29 cellular contexts compared by ENCODE assay signal in genomic region chr3:184796954-184797353, GRCh38.
"Had no signal": no experiment of that assay in that cellular context is flagged by ENCODE, and none has a peak within 500 bp of the region (broad histone marks: within the 10 kb centered on the region; RNA-seq: fewer than 3 reads in every experiment).

No MANE protein-coding gene starts in this region.

- H3K9me3 Mint-ChIP-seq: activated naive CD4-positive, alpha-beta T cell treated with anti-CD3 and anti-CD28 coated beads, Interleukin-2, amount 50 U/mL, for 72 hours; activated naive CD8-positive, alpha-beta T cell treated with anti-CD3 and anti-CD28 coated beads, Interleukin-2, amount 50 U/mL, for 24 hours; activated T-cell treated with anti-CD3 and anti-CD28 coated beads, Interleukin-2, amount 50 U/mL, for 4 hours; T-helper 1 cell treated with Interleukin-12 subunit alpha and Interleukin-12 subunit beta and Interleukin-4 antibody, amounts not matched to agents 30 μg/mL and 1 μg/mL, for 36 hours; WTC11 had no signal

- H3K27me3 ChIP-seq: ascending aorta, body of pancreas, MG63, Peyer's patch had no signal

- FAIRE-seq: bronchial epithelial cell had no signal

- H3K4me1 ChIP-seq: ascending aorta, Peyer's patch had no signal

- H3K4me3 Mint-ChIP-seq: activated naive CD8-positive, alpha-beta T cell treated with anti-CD3 and anti-CD28 coated beads, Interleukin-2, amount 50 U/mL, for 24 hours; activated T-cell treated with anti-CD3 and anti-CD28 coated beads, Interleukin-2, amount 50 U/mL, for 4 hours; T-helper 1 cell treated with Interleukin-12 subunit alpha and Interleukin-12 subunit beta and Interleukin-4 antibody, amounts not matched to agents 30 μg/mL and 1 μg/mL, for 36 hours; WTC11 had no signal

- H3K4me1 Mint-ChIP-seq: activated naive CD8-positive, alpha-beta T cell treated with anti-CD3 and anti-CD28 coated beads, Interleukin-2, amount 50 U/mL, for 24 hours had no signal

- H3K36me3 ChIP-seq: ascending aorta, MG63, Peyer's patch had no signal

- H3K27ac Mint-ChIP-seq: activated naive CD4-positive, alpha-beta T cell treated with anti-CD3 and anti-CD28 coated beads, Interleukin-2, amount 50 U/mL, for 72 hours; activated naive CD8-positive, alpha-beta T cell treated with anti-CD3 and anti-CD28 coated beads, Interleukin-2, amount 50 U/mL, for 24 hours; T-helper 1 cell treated with Interleukin-12 subunit alpha and Interleukin-12 subunit beta and Interleukin-4 antibody, amounts not matched to agents 30 μg/mL and 1 μg/mL, for 36 hours; WTC11 had no signal

- DNase-seq: activated CD4-positive, alpha-beta T cell treated with anti-CD3 and anti-CD28 coated beads for 48 hours; activated CD4-positive, alpha-beta T cell treated with anti-CD3 and anti-CD28 coated beads, Interleukin-2, amount 50 U/mL, for 4 hours; activated CD4-positive, CD25-positive, alpha-beta regulatory T cell treated with anti-CD3 and anti-CD28 coated beads, Interleukin-2, amount 50 U/mL, for 72 hours; activated CD8-positive, alpha-beta memory T cell treated with anti-CD3 and anti-CD28 coated beads for 24 hours; activated effector memory CD4-positive, alpha-beta T cell treated with anti-CD3 and anti-CD28 coated beads, Interleukin-2, amount 50 U/mL, for 16 hours; activated naive CD4-positive, alpha-beta T cell treated with Interleukin-2 at 50 U/mL for 16 hours; activated naive CD8-positive, alpha-beta T cell treated with anti-CD3 and anti-CD28 coated beads, Interleukin-2, amount 50 U/mL, for 24 hours; activated T-cell treated with anti-CD3 and anti-CD28 coated beads, Interleukin-2, amount 50 U/mL, for 4 hours; amniotic stem cell; body of pancreas; MG63; MV-4-11; NCI-H1092 treated with DMSO at 0.1 percent for 48 hours; NCI-H1417 treated with DMSO at 0.1 percent for 48 hours; NCI-H1694; NCI-H2107; NCI-H345; NCI-H510A; NCI-H526 treated with DMSO at 0.1 percent for 48 hours; NCI-H82; OCI-M1; Peyer's patch; SHP77 treated with DMSO at 0.1 percent for 48 hours had no signal

- H3K9me3 ChIP-seq: ascending aorta, body of pancreas, MG63, Peyer's patch had no signal

- H3K36me3 Mint-ChIP-seq: activated naive CD4-positive, alpha-beta T cell treated with anti-CD3 and anti-CD28 coated beads, Interleukin-2, amount 50 U/mL, for 72 hours; WTC11 had no signal

- H3K4me3 ChIP-seq: ascending aorta, body of pancreas, MG63, Peyer's patch had no signal

- H3K27ac ChIP-seq: ascending aorta, body of pancreas, Peyer's patch, RWPE1 had no signal
